Comparison of ENCODE assay signal across 1 cellular context in genomic region chr10:106935978-106936451, GRCh38.
TF ChIP-seq lines count a peak whose summit lies in the region.

No MANE protein-coding gene starts in this region.

TF ChIP-seq in GM12878, 131 proteins besides CTCF, POLR2A, EP300 and RAD21 (continued from another document and continues in another):
- TF ChIP-seq BHLHE40 (IDR thresholded peaks at IDR 0.05; ENCODE audit: borderline replicate concordance in 1 of 2, low read depth in 2 of 2, low read length in 1 of 2), result 0 out of 4 replicates have a peak, but pooled peaks of 1 of the 2 experiments have one; percentile 32
- TF ChIP-seq BCL11A (IDR thresholded peaks at IDR 0.05; ENCODE audit: low read depth, low read length), result peak; percentile 80
- no peak for TF ChIP-seq HDAC2 (IDR thresholded peaks at IDR 0.05)
- no peak for TF ChIP-seq BCL3 (IDR thresholded peaks at IDR 0.05; ENCODE audit: borderline replicate concordance, insufficient read depth, low read depth, low read length, poor library complexity, severe bottlenecking)
- peak; percentile 82; the same call in 1 of the 2 replicates for TF ChIP-seq BACH1 (IDR thresholded peaks at IDR 0.05; ENCODE audit: borderline replicate concordance)
- 0 out of 2 replicates have a peak, but pooled peaks have one; percentile 2 for TF ChIP-seq SMC3 (IDR thresholded peaks at IDR 0.05; ENCODE audit: borderline replicate concordance, low read length)
- TF ChIP-seq RELB (IDR thresholded peaks at IDR 0.05; ENCODE audit: low read depth), result peak; percentile 88
- peak; percentile 63 for TF ChIP-seq CREM (IDR thresholded peaks at IDR 0.05; ENCODE audit: low read depth)
- 0 out of 2 replicates have a peak, but pooled peaks have one; percentile 30 for TF ChIP-seq CREB1 (IDR thresholded peaks at IDR 0.05; ENCODE audit: low read depth)
- TF ChIP-seq GABPA (IDR thresholded peaks at IDR 0.05; ENCODE audit: low read depth), result peak; percentile 38; the same call in 1 of the 2 replicates
- no peak for TF ChIP-seq RAD51 (IDR thresholded peaks at IDR 0.05)
- no peak for TF ChIP-seq NKRF (conservative IDR thresholded peaks at IDR 0.05)
- no peak for TF ChIP-seq ZNF207 (IDR thresholded peaks at IDR 0.05; ENCODE audit: borderline replicate concordance)
- TF ChIP-seq SUPT20H (IDR thresholded peaks at IDR 0.05; ENCODE audit: borderline replicate concordance, control insufficient read depth, low read depth, low read length), result no peak
- TF ChIP-seq TCF3 (IDR thresholded peaks at IDR 0.05; ENCODE audit: borderline replicate concordance, insufficient read depth, low read depth, low read length), result no peak
- no peak for TF ChIP-seq KLF5 (IDR thresholded peaks at IDR 0.05; ENCODE audit: partially characterized antibody)
- TF ChIP-seq E2F8 (IDR thresholded peaks at IDR 0.05; ENCODE audit: low read depth, partially characterized antibody), result no peak
- TF ChIP-seq HCFC1 (IDR thresholded peaks at IDR 0.05; ENCODE audit: low read length), result no peak
- no peak for TF ChIP-seq POU2F2 (IDR thresholded peaks at IDR 0.05; ENCODE audit: borderline replicate concordance, low read depth, low read length)
- TF ChIP-seq SIX5 (IDR thresholded peaks at IDR 0.05; ENCODE audit: low read depth, low read length, severe bottlenecking), result no peak
- TF ChIP-seq ZNF217 (IDR thresholded peaks at IDR 0.05), result peak; percentile 69; the same call in 1 of the 2 replicates
- TF ChIP-seq SP1 (IDR thresholded peaks at IDR 0.05; ENCODE audit: low read depth, low read length), result no peak
- no peak; the same call in 1 of the 2 replicates for TF ChIP-seq TARDBP (IDR thresholded peaks at IDR 0.05; ENCODE audit: borderline replicate concordance)
- TF ChIP-seq CBX3 (IDR thresholded peaks at IDR 0.05; ENCODE audit: borderline replicate concordance, low read depth), result no peak
- no peak for TF ChIP-seq IRF3 (IDR thresholded peaks at IDR 0.05)
- peak; percentile 96 for TF ChIP-seq IKZF1 (conservative IDR thresholded peaks at IDR 0.05)
- no peak for TF ChIP-seq TAF1 (IDR thresholded peaks at IDR 0.05; ENCODE audit: borderline replicate concordance, low read depth, low read length)
- no peak for TF ChIP-seq FOXK2 (IDR thresholded peaks at IDR 0.05)
- peak in 1 of 2 experiments; percentile 79; a peak in 1 of 4 replicates for TF ChIP-seq CEBPB (IDR thresholded peaks at IDR 0.05; ENCODE audit: borderline replicate concordance in 1 of 2, low read depth in 2 of 2, low read length in 2 of 2)
- TF ChIP-seq MEF2B (IDR thresholded peaks at IDR 0.05; ENCODE audit: partially characterized antibody, poor library complexity, severe bottlenecking), result peak; percentile 80
- no peak for TF ChIP-seq RB1 (IDR thresholded peaks at IDR 0.05; ENCODE audit: borderline replicate concordance)
- peak; percentile 71; the same call in 1 of the 2 replicates for TF ChIP-seq HSF1 (IDR thresholded peaks at IDR 0.05; ENCODE audit: low read depth, low read length)
- peak; percentile 90 for TF ChIP-seq MTA2 (IDR thresholded peaks at IDR 0.05; ENCODE audit: low read depth)
- TF ChIP-seq GATAD2B (conservative IDR thresholded peaks at IDR 0.05; ENCODE audit: low read depth), result peak; percentile 58; the same call in 1 of the 2 replicates
- TF ChIP-seq CEBPZ (IDR thresholded peaks at IDR 0.05; ENCODE audit: low read depth, low read length), result no peak
- TF ChIP-seq TCF7 (IDR thresholded peaks at IDR 0.05; ENCODE audit: borderline replicate concordance), result no peak
- no peak for TF ChIP-seq NFYA (IDR thresholded peaks at IDR 0.05; ENCODE audit: borderline replicate concordance, low read depth, low read length)
- no peak for TF ChIP-seq CUX1 (IDR thresholded peaks at IDR 0.05; ENCODE audit: insufficient replicate concordance, low read depth, low read length)
- TF ChIP-seq BMI1 (IDR thresholded peaks at IDR 0.05; ENCODE audit: borderline replicate concordance), result peak; percentile 79
- TF ChIP-seq FOXM1 (IDR thresholded peaks at IDR 0.05; ENCODE audit: low read depth, low read length), result peak; percentile 86
- no peak for TF ChIP-seq STAT1 (conservative IDR thresholded peaks at IDR 0.05)
- peak; percentile 71 for TF ChIP-seq ATF7 (IDR thresholded peaks at IDR 0.05; ENCODE audit: low read depth)
- no peak for TF ChIP-seq SREBF1 (IDR thresholded peaks at IDR 0.05; ENCODE audit: low read length)
- TF ChIP-seq SIN3A (IDR thresholded peaks at IDR 0.05; ENCODE audit: low read depth, low read length), result no peak
- TF ChIP-seq SPI1 (IDR thresholded peaks at IDR 0.05; ENCODE audit: borderline replicate concordance, insufficient read depth, low read depth, low read length), result peak; percentile 100
